ENCODE assay signal across 11 cellular contexts in the genomic region with DNA sequence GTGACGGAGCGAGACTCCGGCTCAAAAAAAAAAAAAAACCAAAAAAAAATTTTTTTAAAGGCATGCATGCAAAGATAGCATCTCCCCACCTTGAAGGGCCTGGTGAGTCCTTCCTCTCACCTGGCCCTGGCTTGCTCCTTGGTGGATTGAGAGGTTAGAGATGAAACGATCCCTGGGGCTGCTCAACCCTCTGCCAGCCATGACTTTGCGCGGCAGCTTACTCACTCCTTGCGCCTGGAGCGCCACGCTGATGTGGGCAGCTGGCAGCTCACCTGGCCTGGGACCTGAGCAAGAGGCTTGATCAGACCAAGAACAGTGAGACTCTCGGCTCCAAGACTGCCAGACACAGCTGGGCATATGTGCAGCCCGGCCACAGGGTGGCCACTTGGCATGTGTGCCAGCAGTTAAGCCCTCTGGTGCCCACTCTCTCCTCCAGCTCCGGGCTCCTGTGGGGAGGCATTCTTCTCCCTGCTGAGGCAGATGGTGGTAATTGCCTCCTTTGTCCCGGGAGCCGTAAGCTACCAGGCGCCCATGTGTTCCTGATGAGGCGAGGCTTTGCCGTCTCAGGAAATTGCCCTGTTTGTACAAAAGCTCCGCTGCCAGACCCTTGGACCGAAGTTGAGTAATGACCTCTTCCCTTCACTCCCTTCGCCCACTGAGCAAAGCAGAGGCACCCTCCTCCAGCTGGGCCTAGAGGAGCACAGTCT.
A peak's percentile ranks its signal among the peaks of the same experiment; 100 is the strongest.
DNase-seq lines count a peak whose midpoint lies in the region; ATAC-seq lines count a peak whose summit lies in the region.
"Had no signal": no experiment of that assay in that cellular context is flagged by ENCODE, and none has a peak within 500 bp of the region (broad histone marks: within the 10 kb centered on the region; RNA-seq: fewer than 3 reads in every experiment).

No MANE protein-coding gene starts in this region.

- ATAC-seq in GM19324 (IDR thresholded peaks at IDR 0.05; ENCODE audit: low FRiP score, unreplicated experiment): no peak
- ATAC-seq: activated T-cell treated with anti-CD3 and anti-CD28 coated beads, Interleukin-2, amount 50 U/mL, for 72 hours; naive thymus-derived CD4-positive, alpha-beta T cell had no signal

- peak; percentile 8 for DNase-seq in DMS153 treated with DMSO at 0.1 percent for 48 hours (lab: John Stamatoyannopoulos, UW; ENCODE audit: unreplicated experiment)
- peak; percentile 8 for DNase-seq in NCI-H2227 treated with DMSO at 0.1 percent for 48 hours (lab: John Stamatoyannopoulos, UW)
- DNase-seq in glomerular visceral epithelial cell (ENCODE audit: extremely low spot score): peak; percentile 21
- DNase-seq in kidney glomerular epithelial cell (lab: John Stamatoyannopoulos, UW): no peak
- DNase-seq in activated CD4-positive, alpha-beta T cell treated with anti-CD3 and anti-CD28 coated beads, Interleukin-2, amount 50 U/mL, for 4 hours: no peak
- DNase-seq: activated T-cell treated with anti-CD3 and anti-CD28 coated beads, Interleukin-2, amount 50 U/mL, for 72 hours; erythroblast; MV-4-11; naive thymus-derived CD4-positive, alpha-beta T cell; spleen had no signal

Comparison
In these comparisons a context has a peak if more than half of its experiments do, and no peak if none do; other contexts are left out.
1. DNase-seq: peak in DMS153 treated with DMSO at 0.1 percent for 48 hours (single experiment), NCI-H2227 treated with DMSO at 0.1 percent for 48 hours (single experiment) and glomerular visceral epithelial cell (single experiment); none in kidney glomerular epithelial cell (single experiment) and activated CD4-positive, alpha-beta T cell treated with anti-CD3 and anti-CD28 coated beads, Interleukin-2, amount 50 U/mL, for 4 hours (0 of 2).